8 cellular contexts compared by ENCODE assay signal in the genomic region with DNA sequence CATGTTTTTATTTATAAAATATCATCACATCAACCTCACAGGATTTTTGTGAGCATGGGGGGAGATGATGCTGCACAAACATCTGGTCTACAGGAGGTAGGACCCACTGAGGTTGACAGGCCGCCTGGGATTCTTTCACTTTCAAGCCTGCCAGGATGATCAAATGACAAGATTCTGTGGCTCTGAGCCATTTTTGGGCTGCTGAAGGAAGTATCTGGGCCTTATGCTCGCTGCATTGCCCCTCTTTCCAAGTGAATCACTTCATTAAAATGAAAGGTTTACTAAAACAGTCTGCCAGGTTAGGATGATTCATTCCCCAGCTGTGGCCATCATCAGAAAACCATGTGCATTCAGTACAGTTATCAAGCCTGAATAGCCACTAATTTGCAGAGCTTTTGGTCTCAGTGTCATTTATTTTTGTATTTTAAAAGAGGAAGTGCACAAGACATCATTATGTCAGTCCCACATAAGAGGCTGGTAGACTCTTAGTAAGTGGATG. TPM values are rescaled to one million over a fixed set of nuclear protein-coding genes. Genes with fewer than 3 reads are reported as not detected.
DNase-seq lines count a peak whose midpoint lies in the region; ATAC-seq, FAIRE-seq and TF ChIP-seq lines count a peak whose summit lies in the region.

No MANE protein-coding gene starts in this region.

- no peak for TF ChIP-seq POLR2A in GM12892 (IDR thresholded peaks at IDR 0.05; ENCODE audit: low read depth, low read length)
- no peak for TF ChIP-seq POLR2A in esophagus muscularis mucosa (IDR thresholded peaks at IDR 0.05; ENCODE audit: low read depth)

- H3K27ac Mint-ChIP-seq in CD4-positive, alpha-beta T cell = no peak overlapping the region

- peak overlapping the region; percentile 76 for H3K9ac ChIP-seq in skeletal muscle satellite cell (ENCODE audit: low read depth, low read length)

- CTCF ChIA-PET in CD4-positive, alpha-beta T cell (lab: Charles Lee) = no interaction called here

- H3K9me3 ChIP-seq in esophagus muscularis mucosa (no peaks in the 10 kb centered on the region), skeletal muscle satellite cell (replicated peaks; ENCODE audit: low read length) (no peaks in the 10 kb centered on the region)
- no peaks in the 10 kb centered on the region for H3K9me3 ChIP-seq in CD4-positive, alpha-beta T cell (ENCODE audit: control insufficient read depth, low read length)

- H3K4me1 ChIP-seq in esophagus muscularis mucosa (peaks cover 41 to 71% (median 64%) of the 10 kb centered on the region in 4 donors), skeletal muscle satellite cell (ENCODE audit: control insufficient read depth, insufficient read depth, low read length) (peaks cover 56% of the 10 kb centered on the region)

- peaks cover 10% of the 10 kb centered on the region for H3K27me3 Mint-ChIP-seq in CD4-positive, alpha-beta T cell

- no peaks in the 10 kb centered on the region for H3K36me3 Mint-ChIP-seq in CD4-positive, alpha-beta T cell (ENCODE audit: low read depth)

- H3K27ac ChIP-seq in esophagus muscularis mucosa (replicated peaks in 1 of 4) = peak overlapping the region; percentile 66 to 72 (median 69)
- H3K27ac ChIP-seq in CD4-positive, alpha-beta T cell (ENCODE audit: low read depth, low read length) = no peak overlapping the region

- peak overlapping the region; percentile 73 for H3K4me2 ChIP-seq in skeletal muscle satellite cell (ENCODE audit: low read length)

- no peak for TF ChIP-seq EP300 in esophagus muscularis mucosa (IDR thresholded peaks at IDR 0.05)

- H3K36me3 ChIP-seq in esophagus muscularis mucosa = no peaks in the 10 kb centered on the region
- H3K36me3 ChIP-seq in skeletal muscle satellite cell (ENCODE audit: insufficient read depth, low read length) = peaks cover 38% of the 10 kb centered on the region

- peak; percentile 68 for ATAC-seq in HG02571 (IDR thresholded peaks at IDR 0.05; ENCODE audit: unreplicated experiment)
- no peak for ATAC-seq in CD4-positive, alpha-beta T cell (ENCODE audit: poor library complexity)
- ATAC-seq in GM21737 (IDR thresholded peaks at IDR 0.05; ENCODE audit: unreplicated experiment) = no peak

- no peak for FAIRE-seq in GM12892 (lab: Jason Lieb, UNC)

- H3K27me3 ChIP-seq in esophagus muscularis mucosa = no peaks in the 10 kb centered on the region
- H3K27me3 ChIP-seq in skeletal muscle satellite cell (ENCODE audit: control insufficient read depth, insufficient read depth, low read length) = no peaks in the 10 kb centered on the region
- H3K27me3 ChIP-seq in CD4-positive, alpha-beta T cell (ENCODE audit: control insufficient read depth, insufficient read depth, low read length) = no peaks in the 10 kb centered on the region

- no peaks in the 10 kb centered on the region for H3K4me1 Mint-ChIP-seq in CD4-positive, alpha-beta T cell (ENCODE audit: low read depth)

- intact Hi-C loops in esophagus muscularis mucosa (cut with DNase I) = no loop called here
- intact Hi-C loops in CD4-positive, alpha-beta T cell (cut with DNase I, micrococcal nuclease) = no loop called here

- TF ChIP-seq CTCF in esophagus muscularis mucosa (IDR thresholded peaks at IDR 0.05) = no peak
- no peak for TF ChIP-seq CTCF in CD4-positive, alpha-beta T cell (IDR thresholded peaks at IDR 0.05)

- H3K4me3 ChIP-seq in esophagus muscularis mucosa (no peak overlapping the region), skeletal muscle satellite cell (ENCODE audit: low read length) (peak overlapping the region; percentile 52)

- no peak overlapping the region for H3K4me3 Mint-ChIP-seq in CD4-positive, alpha-beta T cell

- 10% methylated on average over 2 of the region's 2 CpGs for WGBS in esophagus muscularis mucosa

- POLR2A ChIA-PET in CD4-positive, alpha-beta T cell (lab: Charles Lee) = no interaction called here

- H3K9me3 Mint-ChIP-seq in CD4-positive, alpha-beta T cell = no peaks in the 10 kb centered on the region

- DNase-seq in GM12892 (ENCODE audit: insufficient read length) (peak; percentile 16), NCI-H446 treated with DMSO at 0.1 percent for 48 hours (lab: John Stamatoyannopoulos, UW) (peak; percentile 93), esophagus muscularis mucosa (ENCODE audit: extremely low spot score) (no peak), NCI-H128 (lab: John Stamatoyannopoulos, UW; ENCODE audit: unreplicated experiment) (no peak)
- no peak for DNase-seq in CD4-positive, alpha-beta T cell

RNA-seq across cellular contexts. Expression of a gene that starts 34.4 kb away (rescaled TPM):
- 3.4 TPM for polyA plus RNA-seq in GM12892 (2012; ENCODE audit: missing spikeins)
- total RNA-seq in esophagus muscularis mucosa = 10 to 100 TPM; 44.9 to 59.2 (median 56.2) TPM
- total RNA-seq in skeletal muscle satellite cell (2012; rRNA removed) = 19.5 and 35.4 TPM in 2 replicates
- total RNA-seq in CD4-positive, alpha-beta T cell = not detected

Comparison
In these comparisons a context has a peak if more than half of its experiments do, and no peak if none do; other contexts are left out.
1. DNase-seq: peak in GM12892 (single experiment) and NCI-H446 treated with DMSO at 0.1 percent for 48 hours (single experiment); none in esophagus muscularis mucosa (single experiment), CD4-positive, alpha-beta T cell (0 of 10) and NCI-H128 (single experiment).
2. RNA of a gene that starts 34.4 kb away (total RNA-seq): 44.9 to 59.2 TPM in esophagus muscularis mucosa; not detected in CD4-positive, alpha-beta T cell; every median in the first group is over 10 times any median in the second.